ENCODE assay signal across 11 cellular contexts in the genomic region with DNA sequence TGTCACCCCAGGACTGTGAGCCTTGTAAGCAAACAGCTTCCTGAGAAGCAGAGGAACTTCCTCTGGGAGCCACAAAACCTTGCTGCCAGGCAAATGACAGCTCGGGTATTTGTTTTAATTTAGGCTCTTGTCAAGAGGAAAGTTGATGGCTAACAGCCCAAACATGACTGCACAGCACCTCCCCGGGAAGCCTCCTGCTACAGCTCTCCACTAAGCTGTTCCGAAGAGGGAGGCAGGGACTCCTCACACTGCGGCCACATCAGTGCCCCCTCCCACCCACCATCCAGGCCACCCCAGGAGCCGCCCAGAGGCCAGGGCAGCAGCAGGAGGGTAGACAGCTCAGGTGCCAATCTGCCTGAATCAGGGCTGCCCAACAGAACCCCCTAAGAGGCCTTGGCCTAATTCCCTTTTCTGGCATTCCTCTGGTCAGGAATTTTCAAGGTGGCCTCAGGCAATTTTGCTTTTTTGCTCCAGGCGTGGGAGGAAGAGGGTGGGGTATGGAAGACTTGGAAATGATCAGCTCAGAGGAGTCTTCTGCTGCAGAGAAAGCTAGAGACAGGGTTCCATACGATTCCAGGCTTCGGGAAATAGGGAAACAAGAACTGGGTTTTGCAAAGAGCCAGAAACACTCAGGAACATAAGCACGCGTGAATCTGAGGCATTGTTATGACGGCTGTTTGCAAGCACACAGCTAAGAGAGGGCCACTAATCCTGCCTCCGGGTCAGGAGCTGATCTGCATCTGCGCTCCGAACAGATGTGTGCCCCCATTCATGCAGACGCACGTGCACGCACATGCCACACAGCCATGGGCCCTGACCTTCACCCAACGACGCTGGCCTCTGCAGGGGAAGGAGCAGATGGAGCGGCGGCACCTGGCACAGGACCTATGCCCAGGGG. TPM values are rescaled to one million over a fixed set of nuclear protein-coding genes. Genes with fewer than 3 reads are reported as not detected.
DNase-seq lines count a peak whose midpoint lies in the region; ATAC-seq and TF ChIP-seq lines count a peak whose summit lies in the region.
"Had no signal": no experiment of that assay in that cellular context is flagged by ENCODE, and none has a peak within 500 bp of the region (broad histone marks: within the 10 kb centered on the region; RNA-seq: fewer than 3 reads in every experiment).

No MANE protein-coding gene starts in this region.

- no peak for DNase-seq in CD8-positive, alpha-beta T cell
- peak; percentile 88 for DNase-seq in NCI-H1694 (lab: John Stamatoyannopoulos, UW)
- peak; percentile 58 for DNase-seq in choroid plexus epithelial cell (ENCODE audit: low read depth)
- DNase-seq in naive B cell = no peak
- no peak for DNase-seq in activated CD8-positive, alpha-beta memory T cell treated with anti-CD3 and anti-CD28 coated beads, Interleukin-2, amount 50 U/mL, for 4 hours
- DNase-seq in NCI-H526 treated with DMSO at 0.1 percent for 48 hours (lab: John Stamatoyannopoulos, UW) = no peak
- no peak for DNase-seq in SHP77 (lab: John Stamatoyannopoulos, UW)
- DNase-seq in activated CD4-positive, alpha-beta T cell treated with anti-CD3 and anti-CD28 coated beads for 4 hours = no peak
- DNase-seq: activated naive CD8-positive, alpha-beta T cell treated with anti-CD3 and anti-CD28 coated beads for 36 hours; KG1; stimulated activated CD4-positive, alpha-beta T cell treated with anti-CD3 and anti-CD28 coated beads, Interleukin-12 subunit alpha, Interleukin-12 subunit beta, amount 100 ng/mL, for 4 hours had no signal

- no peak for ATAC-seq in CD8-positive, alpha-beta T cell
- ATAC-seq in naive B cell (ENCODE audit: low read depth in 2 of 2) = no peak

- H3K4me3 ChIP-seq in CD8-positive, alpha-beta T cell (ENCODE audit: low read depth, low read length) = no peak overlapping the region
- no peak overlapping the region for H3K4me3 ChIP-seq in choroid plexus epithelial cell (ENCODE audit: low read depth, low read length)

- peaks cover 18% of the 10 kb centered on the region for H3K4me1 ChIP-seq in CD8-positive, alpha-beta T cell (ENCODE audit: insufficient read depth, low read length)

- no peaks in the 10 kb centered on the region for H3K9me3 ChIP-seq in CD8-positive, alpha-beta T cell (ENCODE audit: low read length)

- no peaks in the 10 kb centered on the region for H3K27me3 ChIP-seq in CD8-positive, alpha-beta T cell (ENCODE audit: insufficient read depth, low read length)

- no peaks in the 10 kb centered on the region for H3K36me3 ChIP-seq in CD8-positive, alpha-beta T cell (ENCODE audit: insufficient read depth, low read length)

- TF ChIP-seq CTCF in CD8-positive, alpha-beta T cell (IDR thresholded peaks at IDR 0.05) = no peak
- no peak for TF ChIP-seq CTCF in choroid plexus epithelial cell (conservative IDR thresholded peaks at IDR 0.05; ENCODE audit: low read depth, low read length)

- no peak overlapping the region for H3K27ac ChIP-seq in CD8-positive, alpha-beta T cell (ENCODE audit: low read depth, low read length)

- H3K27me3 Mint-ChIP-seq in CD8-positive, alpha-beta T cell (ENCODE audit: low read depth) = no peaks in the 10 kb centered on the region
- H3K27me3 Mint-ChIP-seq in naive B cell = peaks cover 0 to 20% (median 0%) of the 10 kb centered on the region in 3 donors

- H3K9me3 Mint-ChIP-seq in CD8-positive, alpha-beta T cell = no peaks in the 10 kb centered on the region
- no peaks in the 10 kb centered on the region for H3K9me3 Mint-ChIP-seq in naive B cell
- H3K9me3 Mint-ChIP-seq: activated naive CD8-positive, alpha-beta T cell treated with anti-CD3 and anti-CD28 coated beads for 36 hours had no signal

- peak overlapping the region; percentile 78 for H3K4me3 Mint-ChIP-seq in CD8-positive, alpha-beta T cell
- peak overlapping the region; percentile 58 to 83 (median 70) for H3K4me3 Mint-ChIP-seq in naive B cell

- no peaks in the 10 kb centered on the region for H3K36me3 Mint-ChIP-seq in CD8-positive, alpha-beta T cell
- H3K36me3 Mint-ChIP-seq in naive B cell = no peaks in the 10 kb centered on the region
- H3K36me3 Mint-ChIP-seq: activated naive CD8-positive, alpha-beta T cell treated with anti-CD3 and anti-CD28 coated beads for 36 hours had no signal

- POLR2A ChIA-PET in CD8-positive, alpha-beta T cell (lab: Charles Lee) = no interaction called here

- H3K4me1 Mint-ChIP-seq in CD8-positive, alpha-beta T cell (ENCODE audit: low read depth) = peaks cover 14% of the 10 kb centered on the region
- peaks cover 41 to 61% (median 44%) of the 10 kb centered on the region in 3 donors for H3K4me1 Mint-ChIP-seq in naive B cell

- intact Hi-C loops in CD8-positive, alpha-beta T cell (cut with DNase I, micrococcal nuclease) = no loop called here

- CTCF ChIA-PET in CD8-positive, alpha-beta T cell (lab: Charles Lee) = interaction anchor here (1.1 to 2.8 kb wide), 3 partner anchors 10 to 55 kb away, joined by 4 to 13 read pairs (median 4); no protein-coding TSS in a partner anchor

- no peak overlapping the region for H3K27ac Mint-ChIP-seq in CD8-positive, alpha-beta T cell
- H3K27ac Mint-ChIP-seq in naive B cell = peak overlapping the region in 2 of 6 donors; percentile 64 to 66
- H3K27ac Mint-ChIP-seq: activated naive CD8-positive, alpha-beta T cell treated with anti-CD3 and anti-CD28 coated beads for 36 hours had no signal

RNA-seq across cellular contexts. Expression of a gene that starts 2.4 kb away (rescaled TPM):
- 10 to 100 TPM; 46.4 to 48.7 TPM for total RNA-seq in CD8-positive, alpha-beta T cell
- 10 to 100 TPM in 5 of 6 donors, 1 to 10 TPM in 1; 4.3 to 47.2 (median 28.1) TPM for polyA plus RNA-seq in naive B cell (ENCODE audit: low read depth in 6 of 6)

Comparison
In these comparisons a context has a peak if more than half of its experiments do, and no peak if none do; other contexts are left out.
1. DNase-seq: peak in NCI-H1694 (single experiment) and choroid plexus epithelial cell (single experiment); none in CD8-positive, alpha-beta T cell (0 of 7), naive B cell (single experiment), activated CD8-positive, alpha-beta memory T cell treated with anti-CD3 and anti-CD28 coated beads, Interleukin-2, amount 50 U/mL, for 4 hours (single experiment), NCI-H526 treated with DMSO at 0.1 percent for 48 hours (single experiment), SHP77 (0 of 2) and activated CD4-positive, alpha-beta T cell treated with anti-CD3 and anti-CD28 coated beads for 4 hours (0 of 2).